In the genomic region with DNA sequence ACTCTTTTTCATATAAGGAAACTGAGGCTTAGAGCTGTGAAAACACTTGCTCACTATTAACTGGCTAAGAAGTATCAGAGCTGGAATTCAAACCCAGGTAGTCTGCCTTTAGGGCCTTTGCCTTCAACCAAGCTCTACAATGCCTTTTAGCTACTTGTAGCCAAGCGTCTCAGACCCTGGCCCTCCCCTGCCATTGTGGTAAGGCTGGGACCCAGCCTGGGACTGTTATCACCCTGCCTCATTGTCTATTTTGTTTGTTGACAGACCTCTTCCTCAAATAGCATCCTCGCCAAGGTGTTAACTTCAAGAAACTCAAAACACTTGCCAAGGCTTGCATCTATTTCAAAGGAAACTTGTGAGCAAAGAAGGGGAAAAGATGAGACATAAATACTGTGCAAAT, we compare ENCODE assay signal across 24 cellular contexts.
"Had no signal": no experiment of that assay in that cellular context is flagged by ENCODE, and none has a peak within 500 bp of the region (broad histone marks: within the 10 kb centered on the region; RNA-seq: fewer than 3 reads in every experiment).

No MANE protein-coding gene starts in this region.

- H3K27ac ChIP-seq: dorsolateral prefrontal cortex, left lung, pancreas, transverse colon, upper lobe of right lung, uterus had no signal

- H3K27me3 ChIP-seq: dorsolateral prefrontal cortex, left lung, pancreas, right lobe of liver, suprapubic skin, transverse colon, upper lobe of right lung, uterus had no signal

- H3K36me3 ChIP-seq: left lung, pancreas, right lobe of liver, suprapubic skin, transverse colon, upper lobe of right lung, uterus had no signal

- H3K4me1 Mint-ChIP-seq: stimulated activated naive CD8-positive, alpha-beta T cell treated with anti-CD3 and anti-CD28 coated beads, Interleukin-15, amount 100 ng/mL, for 72 hours had no signal

- ATAC-seq: left cardiac atrium; left lung; naive thymus-derived CD4-positive, alpha-beta T cell; pancreas; right lobe of liver; stimulated activated naive CD8-positive, alpha-beta T cell treated with anti-CD3 and anti-CD28 coated beads, Interleukin-15, amount 100 ng/mL, for 72 hours; upper lobe of right lung had no signal

- H3K4me3 ChIP-seq: dorsolateral prefrontal cortex, left lung, pancreas, right lobe of liver, suprapubic skin, transverse colon, upper lobe of right lung, uterus had no signal

- H3K9me3 Mint-ChIP-seq: naive thymus-derived CD4-positive, alpha-beta T cell; nephron; stimulated activated naive CD8-positive, alpha-beta T cell treated with anti-CD3 and anti-CD28 coated beads, Interleukin-15, amount 100 ng/mL, for 72 hours had no signal

- H3K4me3 Mint-ChIP-seq: naive thymus-derived CD4-positive, alpha-beta T cell; nephron; stimulated activated naive CD8-positive, alpha-beta T cell treated with anti-CD3 and anti-CD28 coated beads, Interleukin-15, amount 100 ng/mL, for 72 hours had no signal

- H3K27me3 Mint-ChIP-seq: stimulated activated naive CD8-positive, alpha-beta T cell treated with anti-CD3 and anti-CD28 coated beads, Interleukin-15, amount 100 ng/mL, for 72 hours had no signal

- H3K9me3 ChIP-seq: left lung, pancreas, right lobe of liver, suprapubic skin, transverse colon, upper lobe of right lung, uterus had no signal

- DNase-seq: cerebellar nuclear complex; cortex of kidney; dorsolateral prefrontal cortex; effector CD8-positive, alpha-beta T cell; left cardiac atrium; left lung; mesendoderm; midbrain; naive thymus-derived CD4-positive, alpha-beta T cell; occipital lobe; pancreas; right lobe of liver; small intestine; stimulated activated CD4-positive, alpha-beta T cell treated with anti-CD3 and anti-CD28 coated beads, Interleukin-15, amount 100 ng/mL, for 24 hours; stimulated activated CD4-positive, alpha-beta T cell treated with anti-CD3 and anti-CD28 coated beads, Interleukin-4, amount 100 ng/mL, for 1 hour; stimulated activated CD8-positive, alpha-beta memory T cell treated with anti-CD3 and anti-CD28 coated beads, Interleukin-4, amount 100 ng/mL, for 48 hours; stimulated activated naive CD4-positive, alpha-beta T cell; stimulated activated naive CD8-positive, alpha-beta T cell treated with anti-CD3 and anti-CD28 coated beads, Interleukin-15, amount 100 ng/mL, for 72 hours; transverse colon; upper lobe of right lung; uterus had no signal

- H3K27ac Mint-ChIP-seq: stimulated activated naive CD8-positive, alpha-beta T cell treated with anti-CD3 and anti-CD28 coated beads, Interleukin-15, amount 100 ng/mL, for 72 hours had no signal

- H3K4me1 ChIP-seq: uterus had no signal

- FAIRE-seq: frontal cortex, pancreas, small intestine had no signal
